In the genomic region with DNA sequence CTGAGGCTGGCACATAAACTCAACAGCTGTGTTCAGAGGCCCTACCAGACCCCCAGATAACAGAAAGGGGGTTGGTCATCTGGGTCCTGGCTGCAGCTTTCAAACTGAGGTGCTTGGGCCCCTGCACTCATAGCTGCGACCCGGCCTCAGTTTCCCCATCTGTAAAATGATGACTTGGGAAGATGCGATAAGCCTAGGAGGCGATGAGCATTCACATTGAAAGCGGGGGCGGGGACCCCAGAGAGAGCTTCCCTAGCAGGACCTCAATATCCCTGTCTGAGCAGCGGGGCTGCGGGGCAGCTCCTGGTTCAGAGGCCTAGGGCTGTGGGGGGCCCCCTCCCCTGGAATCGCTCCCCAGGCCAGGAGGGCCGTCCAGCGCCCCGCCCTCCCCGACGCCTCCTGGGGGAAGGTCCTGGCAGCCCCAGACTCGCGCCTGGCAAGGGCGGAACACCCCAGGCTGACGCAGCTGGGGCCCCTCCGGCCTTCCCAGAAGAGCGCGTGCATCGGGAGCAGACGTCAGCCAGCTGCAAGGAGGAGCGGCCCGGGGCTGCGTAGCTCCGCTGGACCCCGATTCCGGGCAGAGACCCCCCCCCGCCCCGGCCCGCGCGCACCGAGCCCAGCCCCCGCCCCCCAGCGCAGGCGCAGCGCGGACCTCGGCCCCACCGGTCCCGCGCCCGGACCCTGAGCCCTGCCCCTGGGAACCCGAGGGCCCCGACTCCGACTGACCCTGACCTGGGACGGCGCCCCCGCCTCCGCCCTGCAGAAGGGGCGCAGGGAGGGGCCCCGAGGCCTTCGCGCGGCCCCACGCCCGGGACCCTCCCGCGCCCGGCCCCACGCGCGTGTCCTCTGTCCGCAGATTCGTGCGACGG, we compare ENCODE assay signal across 9 cellular contexts. TPM values are rescaled to one million over a fixed set of nuclear protein-coding genes. Genes with fewer than 3 reads are reported as not detected.
A peak's percentile ranks its signal among the peaks of the same experiment; 100 is the strongest.
DNase-seq lines count a peak whose midpoint lies in the region; ATAC-seq and TF ChIP-seq lines count a peak whose summit lies in the region.
"Had no signal": no experiment of that assay in that cellular context is flagged by ENCODE, and none has a peak within 500 bp of the region (broad histone marks: within the 10 kb centered on the region; RNA-seq: fewer than 3 reads in every experiment).

No MANE protein-coding gene starts in this region.

- WGBS in lower leg skin, 2 donors = 6 to 16% methylated on average over 19 to 34 of the region's 69 CpGs

- H3K4me1 Mint-ChIP-seq in T-helper 1 cell treated with Interleukin-12 subunit alpha and Interleukin-12 subunit beta and Interleukin-4 antibody, amounts not matched to agents 30 μg/mL and 1 μg/mL, for 36 hours (ENCODE audit: low read depth) = peaks cover 2% of the 10 kb centered on the region
- H3K4me1 Mint-ChIP-seq in stimulated activated memory B cell treated with anti-CD40 and anti-IgM and Interleukin-4, amounts not matched to agents 10 μg/mL and 1 μg/mL and 100 μg/mL, for 72 hours = peaks cover 8% of the 10 kb centered on the region

- H3K36me3 Mint-ChIP-seq in T-helper 1 cell treated with Interleukin-12 subunit alpha and Interleukin-12 subunit beta and Interleukin-4 antibody, amounts not matched to agents 30 μg/mL and 1 μg/mL, for 36 hours (ENCODE audit: low read depth) = no peaks in the 10 kb centered on the region
- no peaks in the 10 kb centered on the region for H3K36me3 Mint-ChIP-seq in stimulated activated memory B cell treated with anti-CD40 and anti-IgM and Interleukin-4, amounts not matched to agents 10 μg/mL and 1 μg/mL and 100 μg/mL, for 72 hours

- ATAC-seq in GM18868 (IDR thresholded peaks at IDR 0.05; ENCODE audit: unreplicated experiment) (peak; percentile 2), HG03159 (IDR thresholded peaks at IDR 0.05; ENCODE audit: unreplicated experiment) (peak; percentile 9)
- peak; percentile 22 for ATAC-seq in stimulated activated memory B cell treated with anti-CD40 and anti-IgM and Interleukin-4, amounts not matched to agents 10 μg/mL and 1 μg/mL and 100 μg/mL, for 72 hours

- peak; percentile 72 for DNase-seq in AG10803 (ENCODE audit: low read depth)
- peak; percentile 65 for DNase-seq in dermis blood vessel endothelial cell
- DNase-seq in lower leg skin (ENCODE audit: low spot score in 2 of 2) = peak in 1 of 2 donors; percentile 95
- DNase-seq in central memory CD4-positive, alpha-beta T cell = no peak

- no peaks in the 10 kb centered on the region for H3K9me3 Mint-ChIP-seq in T-helper 1 cell treated with Interleukin-12 subunit alpha and Interleukin-12 subunit beta and Interleukin-4 antibody, amounts not matched to agents 30 μg/mL and 1 μg/mL, for 36 hours
- no peaks in the 10 kb centered on the region for H3K9me3 Mint-ChIP-seq in stimulated activated memory B cell treated with anti-CD40 and anti-IgM and Interleukin-4, amounts not matched to agents 10 μg/mL and 1 μg/mL and 100 μg/mL, for 72 hours

- peak overlapping the region; percentile 72 for H3K4me3 Mint-ChIP-seq in T-helper 1 cell treated with Interleukin-12 subunit alpha and Interleukin-12 subunit beta and Interleukin-4 antibody, amounts not matched to agents 30 μg/mL and 1 μg/mL, for 36 hours
- peak overlapping the region; percentile 70 for H3K4me3 Mint-ChIP-seq in stimulated activated memory B cell treated with anti-CD40 and anti-IgM and Interleukin-4, amounts not matched to agents 10 μg/mL and 1 μg/mL and 100 μg/mL, for 72 hours

- H3K27ac Mint-ChIP-seq in T-helper 1 cell treated with Interleukin-12 subunit alpha and Interleukin-12 subunit beta and Interleukin-4 antibody, amounts not matched to agents 30 μg/mL and 1 μg/mL, for 36 hours = no peak overlapping the region
- no peak overlapping the region for H3K27ac Mint-ChIP-seq in stimulated activated memory B cell treated with anti-CD40 and anti-IgM and Interleukin-4, amounts not matched to agents 10 μg/mL and 1 μg/mL and 100 μg/mL, for 72 hours

- TF ChIP-seq POLR2A in lower leg skin (IDR thresholded peaks at IDR 0.05) = no peak

- no peak for TF ChIP-seq CTCF in AG10803 (conservative IDR thresholded peaks at IDR 0.05; ENCODE audit: low read length)
- no peak for TF ChIP-seq CTCF in lower leg skin (IDR thresholded peaks at IDR 0.05)

- intact Hi-C loops in lower leg skin (cut with DNase I; ENCODE audit: low total_unique reads) = no loop called here

- H3K27me3 Mint-ChIP-seq in T-helper 1 cell treated with Interleukin-12 subunit alpha and Interleukin-12 subunit beta and Interleukin-4 antibody, amounts not matched to agents 30 μg/mL and 1 μg/mL, for 36 hours (ENCODE audit: low read depth) = peaks cover 16% of the 10 kb centered on the region
- peaks cover 13% of the 10 kb centered on the region for H3K27me3 Mint-ChIP-seq in stimulated activated memory B cell treated with anti-CD40 and anti-IgM and Interleukin-4, amounts not matched to agents 10 μg/mL and 1 μg/mL and 100 μg/mL, for 72 hours

- H3K4me3 ChIP-seq in AG10803 (ENCODE audit: low read length) = peak overlapping the region; percentile 58
- peak overlapping the region; percentile 82 for H3K4me3 ChIP-seq in lower leg skin (ENCODE audit: low read depth, poor library complexity, severe bottlenecking)

RNA-seq across cellular contexts. Expression of a gene that starts 3.5 kb away (rescaled TPM):
- 7.1 and 8.8 TPM in 2 replicates for total RNA-seq in dermis blood vessel endothelial cell
- 10 to 100 TPM; 14.4 to 51.6 (median 43.5) TPM for total RNA-seq in lower leg skin

RNA-seq across cellular contexts. Expression of a gene that starts 15.6 kb away (rescaled TPM):
- not detected in 2 replicates for total RNA-seq in dermis blood vessel endothelial cell
- total RNA-seq in lower leg skin = under 1 TPM in 1 of 4 donors, not detected in 3; 0.32 TPM
- total RNA-seq: NCI-H460 had no signal

RNA-seq across cellular contexts. Expression of a gene that starts 16.6 kb away (rescaled TPM):
- total RNA-seq in dermis blood vessel endothelial cell = 25.0 and 38.8 TPM in 2 replicates
- total RNA-seq in lower leg skin = 100 to 1,000 TPM in 3 of 4 donors, 10 to 100 TPM in 1; 96.6 to 156 (median 126) TPM

RNA-seq across cellular contexts. Expression of a gene that starts 29.1 kb away (rescaled TPM):
- 56.3 and 109 TPM in 2 replicates for total RNA-seq in dermis blood vessel endothelial cell
- total RNA-seq in lower leg skin = 10 to 100 TPM; 25.1 to 92.3 (median 41.9) TPM

RNA-seq across cellular contexts. Expression of a gene that starts 40.0 kb away (rescaled TPM):
- total RNA-seq in dermis blood vessel endothelial cell (not detected in 2 replicates), lower leg skin (10 to 100 TPM; 16.1 to 41.8 (median 25.6) TPM)
- total RNA-seq: NCI-H460 had no signal
